16 cellular contexts compared by ENCODE assay signal in the genomic region with DNA sequence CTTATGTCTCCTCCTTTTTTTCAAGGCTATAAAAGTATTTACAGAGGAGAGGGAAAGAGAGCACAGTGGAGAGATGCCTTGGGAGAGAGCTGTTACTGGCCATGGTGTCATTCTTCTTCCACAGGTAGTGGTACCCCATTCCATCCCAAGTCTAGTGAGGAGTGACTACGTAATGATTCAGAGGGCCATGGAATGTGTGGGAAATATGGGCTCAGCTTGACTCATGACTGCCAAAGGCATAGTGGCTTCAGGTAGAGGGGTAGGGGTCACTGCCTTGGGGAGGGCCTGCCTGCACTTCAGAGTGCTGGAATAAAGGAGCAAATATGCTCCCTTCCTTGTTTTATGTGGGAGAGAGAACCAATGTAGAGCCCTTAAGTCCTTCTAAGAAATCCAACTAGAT.
"Had no signal": no experiment of that assay in that cellular context is flagged by ENCODE, and none has a peak within 500 bp of the region (broad histone marks: within the 10 kb centered on the region; RNA-seq: fewer than 3 reads in every experiment).

No MANE protein-coding gene starts in this region.

- DNase-seq: activated CD4-positive, alpha-beta memory T cell treated with anti-CD3 and anti-CD28 coated beads, Interleukin-2, amount 10 ng/mL, durations not matched to agents 7 days and 5 days; activated CD4-positive, alpha-beta T cell treated with anti-CD3 and anti-CD28 coated beads for 4 hours; activated naive CD4-positive, alpha-beta T cell treated with anti-CD3 and anti-CD28 coated beads, Interleukin-2, amount 10 ng/mL, durations not matched to agents 7 days and 5 days; activated T-cell treated with anti-CD3 and anti-CD28 coated beads, Interleukin-2, amount 50 U/mL, for 24 hours; kidney; left ventricle myocardium superior; mesendoderm; sigmoid colon; spleen; T-helper 2 cell; upper lobe of left lung had no signal

- ATAC-seq: left ventricle myocardium superior, WTC11 had no signal

- H3K4me3 ChIP-seq: ascending aorta, hepatocyte, prostate gland, sigmoid colon, spleen, suprapubic skin, upper lobe of left lung had no signal

- H3K27me3 ChIP-seq: ascending aorta, hepatocyte, sigmoid colon, spleen, suprapubic skin, upper lobe of left lung had no signal

- FAIRE-seq: kidney had no signal

- H3K36me3 ChIP-seq: ascending aorta, prostate gland, sigmoid colon, spleen, suprapubic skin, upper lobe of left lung had no signal
